In the genomic region with DNA sequence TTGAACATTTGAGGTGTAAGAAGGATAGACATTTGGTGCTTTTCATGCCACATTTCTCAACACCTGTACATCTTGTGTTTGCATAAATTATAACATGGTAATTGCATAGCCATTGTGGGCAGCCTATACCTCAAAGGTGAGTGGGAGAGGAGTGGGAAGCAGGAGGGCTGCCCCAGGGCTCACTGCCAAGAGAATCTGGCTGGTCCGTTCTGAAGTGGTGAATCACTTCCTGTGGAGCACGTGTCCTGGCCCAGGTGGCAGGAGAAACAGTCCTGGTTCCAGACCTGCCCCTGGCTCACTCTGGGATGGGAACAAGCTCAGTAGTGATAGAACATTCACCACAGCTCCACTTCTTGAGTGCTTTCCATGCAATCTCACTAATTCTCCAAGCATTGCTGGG, we compare ENCODE assay signal across 1 cellular context.
TF ChIP-seq lines count a peak whose summit lies in the region.

No MANE protein-coding gene starts in this region.

TF ChIP-seq in SK-N-SH, 30 proteins besides CTCF, POLR2A, EP300 and RAD21 (continued from another document):
- peak; percentile 33; the same call in 1 of the 2 replicates for TF ChIP-seq FOSL2 (IDR thresholded peaks at IDR 0.05; ENCODE audit: borderline replicate concordance, low read depth)
